ENCODE assay signal across 18 cellular contexts in genomic region chr10:43360086-43360485, GRCh38. TPM values are rescaled to one million over a fixed set of nuclear protein-coding genes. Genes with fewer than 3 reads are reported as not detected.
DNase-seq lines count a peak whose midpoint lies in the region; ATAC-seq, FAIRE-seq and TF ChIP-seq lines count a peak whose summit lies in the region.
"Had no signal": no experiment of that assay in that cellular context is flagged by ENCODE, and none has a peak within 500 bp of the region (broad histone marks: within the 10 kb centered on the region; RNA-seq: fewer than 3 reads in every experiment).

No MANE protein-coding gene starts in this region.

- 71% methylated on average over 6 of the region's 6 CpGs for WGBS in mammary epithelial cell (ENCODE audit: low coverage, missing lambda C conversion rate)

- H3K27me3 Mint-ChIP-seq in CD4-positive, CD25-positive, alpha-beta regulatory T cell: no peaks in the 10 kb centered on the region
- no peaks in the 10 kb centered on the region for H3K27me3 Mint-ChIP-seq in activated naive CD8-positive, alpha-beta T cell treated with anti-CD3 and anti-CD28 coated beads for 36 hours
- H3K27me3 Mint-ChIP-seq in mesothelial cell of epicardium (ENCODE audit: low read depth): peaks cover 3% of the 10 kb centered on the region

- ATAC-seq in CD4-positive, CD25-positive, alpha-beta regulatory T cell (ENCODE audit: low read depth in 2 of 2): no peak
- ATAC-seq in GM18873 (IDR thresholded peaks at IDR 0.05; ENCODE audit: low FRiP score, unreplicated experiment): no peak

- H3K27ac Mint-ChIP-seq in CD4-positive, CD25-positive, alpha-beta regulatory T cell: peak overlapping the region; percentile 69 to 98 (median 87)
- peak overlapping the region; percentile 98 for H3K27ac Mint-ChIP-seq in activated naive CD8-positive, alpha-beta T cell treated with anti-CD3 and anti-CD28 coated beads for 36 hours
- H3K27ac Mint-ChIP-seq in mesothelial cell of epicardium: no peak overlapping the region

- H3K4me2 ChIP-seq in MM.1S (ENCODE audit: low read depth, low read length): no peak overlapping the region
- H3K4me2 ChIP-seq in mammary epithelial cell (ENCODE audit: insufficient read depth, low read depth, low read length): no peak overlapping the region

- no peaks in the 10 kb centered on the region for H3K36me3 ChIP-seq in CD4-positive, CD25-positive, alpha-beta regulatory T cell (ENCODE audit: control insufficient read depth, insufficient read depth, low read length)
- H3K36me3 ChIP-seq in MM.1S (replicated peaks; ENCODE audit: insufficient read depth, low read length) (no peaks in the 10 kb centered on the region), mammary epithelial cell (ENCODE audit: insufficient read depth, low read length) (no peaks in the 10 kb centered on the region)
- H3K36me3 ChIP-seq: Peyer's patch had no signal

- H2AFZ ChIP-seq in MM.1S (ENCODE audit: low read length) (no peak overlapping the region), mammary epithelial cell (ENCODE audit: low read depth, low read length) (no peak overlapping the region)

- H3K4me3 ChIP-seq in CD4-positive, CD25-positive, alpha-beta regulatory T cell (ENCODE audit: low read depth, low read length): no peak overlapping the region
- H3K4me3 ChIP-seq in MM.1S (ENCODE audit: low read length) (no peak overlapping the region), mammary epithelial cell (replicated peaks in 1 of 3; ENCODE audit: insufficient read depth in 1 of 3, low read depth in 2 of 3, low read length in 3 of 3) (no peak overlapping the region)
- H3K4me3 ChIP-seq: Peyer's patch had no signal

- in situ Hi-C loops in mammary epithelial cell (cut with MboI; ENCODE audit: low sequenced_read_pairs in 2 of 2): no loop called here

- H3K4me1 Mint-ChIP-seq in CD4-positive, CD25-positive, alpha-beta regulatory T cell: peaks cover 14 to 44% (median 20%) of the 10 kb centered on the region in 4 donors
- peaks cover 35% of the 10 kb centered on the region for H3K4me1 Mint-ChIP-seq in activated naive CD8-positive, alpha-beta T cell treated with anti-CD3 and anti-CD28 coated beads for 36 hours
- peaks cover 18% of the 10 kb centered on the region for H3K4me1 Mint-ChIP-seq in mesothelial cell of epicardium

- CTCF ChIA-PET in mammary epithelial cell (lab: Charles Lee; ENCODE audit: low non-redundant PET): no interaction called here

- H3K9me2 ChIP-seq in MM.1S (replicated peaks; ENCODE audit: insufficient read depth, low read length): no peaks in the 10 kb centered on the region

- no peaks in the 10 kb centered on the region for H3F3A ChIP-seq in MM.1S (ENCODE audit: insufficient read depth, low read length)

- H3K79me2 ChIP-seq in MM.1S (ENCODE audit: low read length) (no peaks in the 10 kb centered on the region), mammary epithelial cell (ENCODE audit: insufficient read depth, low read length) (no peaks in the 10 kb centered on the region)

- TF ChIP-seq CTCF in mesothelial cell of epicardium (IDR thresholded peaks at IDR 0.05; ENCODE audit: unreplicated experiment) (no peak), MM.1S (IDR thresholded peaks at IDR 0.05; ENCODE audit: low read length) (no peak), mammary epithelial cell (conservative IDR thresholded peaks at IDR 0.05 in 1 of 2, IDR thresholded peaks at IDR 0.05 in 1 of 2; ENCODE audit: extremely low read depth in 1 of 2, insufficient read depth in 1 of 2, low read depth in 1 of 2, low read length in 2 of 2) (no peak)

- dilution Hi-C loops in mammary epithelial cell (cut with HindIII; ENCODE audit: low sequenced_read_pairs): loop anchor here (5.0 kb wide), 1 partner anchor 88 kb away; no protein-coding TSS in a partner anchor

- peak overlapping the region; percentile 73 to 100 (median 97) for H3K4me3 Mint-ChIP-seq in CD4-positive, CD25-positive, alpha-beta regulatory T cell
- H3K4me3 Mint-ChIP-seq in activated naive CD8-positive, alpha-beta T cell treated with anti-CD3 and anti-CD28 coated beads for 36 hours: peak overlapping the region; percentile 49
- H3K4me3 Mint-ChIP-seq in mesothelial cell of epicardium: peak overlapping the region; percentile 6

- no peak for FAIRE-seq in urothelium cell line (lab: Jason Lieb, UNC)

- H4K20me1 ChIP-seq in MM.1S (ENCODE audit: insufficient read depth, low read length) (no peaks in the 10 kb centered on the region), mammary epithelial cell (ENCODE audit: insufficient read depth, low read length) (no peaks in the 10 kb centered on the region)

- DNase-seq in CD4-positive, CD25-positive, alpha-beta regulatory T cell: no peak
- DNase-seq in ELR (ENCODE audit: low read depth): peak; percentile 32
- DNase-seq in activated naive CD8-positive, alpha-beta T cell treated with anti-CD3 and anti-CD28 coated beads for 36 hours: no peak
- DNase-seq in mesothelial cell of epicardium (ENCODE audit: low spot score in 2 of 2, unreplicated experiment in 2 of 2): no peak
- DNase-seq in MM.1S: no peak
- no peak for DNase-seq in mammary epithelial cell
- no peak for DNase-seq in urothelium cell line (ENCODE audit: low spot score)
- DNase-seq: activated gamma-delta T cell treated with Interleukin-2 at 50 U/mL for 16 hours; DMS79 treated with DMSO at 0.1 percent for 48 hours; HCEC 1CT; NCI-H2107; NCI-H69; Peyer's patch; stimulated activated CD4-positive, alpha-beta T cell treated with anti-CD3 and anti-CD28 coated beads, Interleukin-4, amount 100 ng/mL, for 4 hours had no signal

- H3K27ac ChIP-seq in CD4-positive, CD25-positive, alpha-beta regulatory T cell (ENCODE audit: insufficient read depth, low read length, poor library complexity, severe bottlenecking): no peak overlapping the region
- H3K27ac ChIP-seq in MM.1S (ENCODE audit: low read length) (no peak overlapping the region), mammary epithelial cell (ENCODE audit: insufficient read depth, low read depth, low read length) (no peak overlapping the region)
- H3K27ac ChIP-seq: Peyer's patch had no signal

- BruUV-seq in mammary epithelial cell (replicated peaks; lab: Mats Ljungman, UMichigan): no TSS peak

- no peaks in the 10 kb centered on the region for H3K9me3 Mint-ChIP-seq in CD4-positive, CD25-positive, alpha-beta regulatory T cell
- H3K9me3 Mint-ChIP-seq in activated naive CD8-positive, alpha-beta T cell treated with anti-CD3 and anti-CD28 coated beads for 36 hours: peaks cover 1% of the 10 kb centered on the region
- H3K9me3 Mint-ChIP-seq in mesothelial cell of epicardium: no peaks in the 10 kb centered on the region

- H3K4me1 ChIP-seq in CD4-positive, CD25-positive, alpha-beta regulatory T cell (ENCODE audit: control insufficient read depth, insufficient read depth, low read length, poor library complexity, severe bottlenecking): peaks cover 25% of the 10 kb centered on the region
- H3K4me1 ChIP-seq in MM.1S (ENCODE audit: low read length) (no peaks in the 10 kb centered on the region), mammary epithelial cell (ENCODE audit: insufficient read depth, low read length) (peaks cover 17% of the 10 kb centered on the region)

- H3K27me3 ChIP-seq in CD4-positive, CD25-positive, alpha-beta regulatory T cell (ENCODE audit: control insufficient read depth, insufficient read depth, low read length): no peaks in the 10 kb centered on the region
- H3K27me3 ChIP-seq in MM.1S (replicated peaks; ENCODE audit: insufficient read depth, low read length): no peaks in the 10 kb centered on the region
- no peaks in the 10 kb centered on the region for H3K27me3 ChIP-seq in mammary epithelial cell (ENCODE audit: insufficient read depth, low read length)
- H3K27me3 ChIP-seq: Peyer's patch had no signal

- no peaks in the 10 kb centered on the region for H3K36me3 Mint-ChIP-seq in CD4-positive, CD25-positive, alpha-beta regulatory T cell
- peaks cover 16% of the 10 kb centered on the region for H3K36me3 Mint-ChIP-seq in activated naive CD8-positive, alpha-beta T cell treated with anti-CD3 and anti-CD28 coated beads for 36 hours
- no peaks in the 10 kb centered on the region for H3K36me3 Mint-ChIP-seq in mesothelial cell of epicardium

- intact Hi-C loops in mammary epithelial cell (cut with micrococcal nuclease): no loop called here

- H3K9ac ChIP-seq in MM.1S (ENCODE audit: low read length): no peak overlapping the region
- H3K9ac ChIP-seq in mammary epithelial cell (ENCODE audit: insufficient read depth, low read length): no peak overlapping the region

- H3K9me3 ChIP-seq in CD4-positive, CD25-positive, alpha-beta regulatory T cell (ENCODE audit: control insufficient read depth in 2 of 2, low read length in 2 of 2): no peaks in the 10 kb centered on the region
- H3K9me3 ChIP-seq in MM.1S (replicated peaks; ENCODE audit: insufficient read depth, low read length): no peaks in the 10 kb centered on the region
- no peaks in the 10 kb centered on the region for H3K9me3 ChIP-seq in mammary epithelial cell (replicated peaks; ENCODE audit: insufficient read depth, low read length)
- H3K9me3 ChIP-seq: Peyer's patch had no signal

RNA-seq across cellular contexts. Expression of gene FXYD4, which starts 11.3 kb away (rescaled TPM):
- not detected for total RNA-seq in CD4-positive, CD25-positive, alpha-beta regulatory T cell
- polyA plus RNA-seq in CD4-positive, CD25-positive, alpha-beta regulatory T cell: not detected
- not detected for total RNA-seq in activated naive CD8-positive, alpha-beta T cell treated with anti-CD3 and anti-CD28 coated beads for 36 hours
- not detected in 3 replicates for total RNA-seq in mesothelial cell of epicardium
- total RNA-seq in mammary epithelial cell: not detected
- not detected for polyA plus RNA-seq in mammary epithelial cell
- polyA minus RNA-seq in mammary epithelial cell: not detected
- total RNA-seq: cardiac septum, omental fat pad, Peyer's patch had no signal
- polyA plus RNA-seq: urinary bladder had no signal

RNA-seq across cellular contexts. Expression of gene HNRNPF, which starts 48.9 kb away (rescaled TPM):
- 143 TPM for total RNA-seq in CD4-positive, CD25-positive, alpha-beta regulatory T cell
- 100 to 1,000 TPM; 293 to 350 (median 323) TPM for polyA plus RNA-seq in CD4-positive, CD25-positive, alpha-beta regulatory T cell
- 100 to 1,000 TPM; 530 to 544 TPM for total RNA-seq in activated naive CD8-positive, alpha-beta T cell treated with anti-CD3 and anti-CD28 coated beads for 36 hours
- 163 to 169 TPM (median 165 TPM) in 3 replicates for total RNA-seq in mesothelial cell of epicardium
- total RNA-seq in mammary epithelial cell: 100 to 1,000 TPM; 149 to 228 TPM
- polyA plus RNA-seq in mammary epithelial cell: 254 TPM
- 176 TPM for polyA minus RNA-seq in mammary epithelial cell

Comparison
In these comparisons a context has a peak if more than half of its experiments do, and no peak if none do; other contexts are left out.
1. H3K4me3 Mint-ChIP-seq: peak in every context shown above with its lines; median percentile 97 in CD4-positive, CD25-positive, alpha-beta regulatory T cell; 49 in activated naive CD8-positive, alpha-beta T cell treated with anti-CD3 and anti-CD28 coated beads for 36 hours; 6 in mesothelial cell of epicardium.